In genomic region chr18:73564073-73564472, GRCh38 we compare ENCODE assay signal across 14 cellular contexts.
DNase-seq lines count a peak whose midpoint lies in the region; ATAC-seq and TF ChIP-seq lines count a peak whose summit lies in the region.
"Had no signal": no experiment of that assay in that cellular context is flagged by ENCODE, and none has a peak within 500 bp of the region (broad histone marks: within the 10 kb centered on the region; RNA-seq: fewer than 3 reads in every experiment).

No MANE protein-coding gene starts in this region.

- TF ChIP-seq CTCF in A673 (conservative IDR thresholded peaks at IDR 0.05; ENCODE audit: low read depth, low read length) (no peak), foreskin keratinocyte (conservative IDR thresholded peaks at IDR 0.05) (no peak)

- H3K9me3 Mint-ChIP-seq in activated naive CD8-positive, alpha-beta T cell treated with anti-CD3 and anti-CD28 coated beads for 36 hours = no peaks in the 10 kb centered on the region
- no peaks in the 10 kb centered on the region for H3K9me3 Mint-ChIP-seq in T-cell
- H3K9me3 Mint-ChIP-seq: brain had no signal

- no peaks in the 10 kb centered on the region for H3K4me1 Mint-ChIP-seq in activated naive CD8-positive, alpha-beta T cell treated with anti-CD3 and anti-CD28 coated beads for 36 hours
- no peaks in the 10 kb centered on the region for H3K4me1 Mint-ChIP-seq in T-cell
- H3K4me1 Mint-ChIP-seq: B cell, brain had no signal

- POLR2A ChIA-PET in A673 (lab: Charles Lee; ENCODE audit: low non-redundant PET) (no interaction called here), T-cell (lab: Charles Lee) (no interaction called here)

- intact Hi-C loops in A673 (cut with micrococcal nuclease; ENCODE audit: unreplicated experiment) = no loop called here

- H3K4me3 ChIP-seq in A673 (ENCODE audit: low read depth, low read length, poor library complexity, severe bottlenecking) = no peak overlapping the region
- H3K4me3 ChIP-seq: thoracic aorta had no signal

- no peaks in the 10 kb centered on the region for H3K4me1 ChIP-seq in A673 (ENCODE audit: insufficient read depth, low read length, poor library complexity, severe bottlenecking)
- H3K4me1 ChIP-seq in foreskin keratinocyte = peaks cover 16% of the 10 kb centered on the region
- H3K4me1 ChIP-seq: parathyroid adenoma had no signal

- CTCF ChIA-PET in A673 (lab: Charles Lee) (no interaction called here), T-cell (lab: Charles Lee) (no interaction called here)

- H3K27me3 ChIP-seq in A673 (replicated peaks; ENCODE audit: insufficient read depth, low read depth, low read length, poor library complexity) (no peaks in the 10 kb centered on the region), foreskin keratinocyte (no peaks in the 10 kb centered on the region)

- H3K27ac Mint-ChIP-seq in activated naive CD8-positive, alpha-beta T cell treated with anti-CD3 and anti-CD28 coated beads for 36 hours = no peak overlapping the region
- H3K27ac Mint-ChIP-seq in T-cell = no peak overlapping the region
- H3K27ac Mint-ChIP-seq: B cell, brain had no signal

- no peaks in the 10 kb centered on the region for H3K9me3 ChIP-seq in A673 (ENCODE audit: low read depth, low read length, poor library complexity, severe bottlenecking)
- H3K9me3 ChIP-seq: thoracic aorta had no signal

- no peaks in the 10 kb centered on the region for H3K36me3 ChIP-seq in A673 (ENCODE audit: insufficient read depth, low read length, poor library complexity, severe bottlenecking)
- H3K36me3 ChIP-seq: thoracic aorta had no signal

- ATAC-seq in foreskin keratinocyte (peak; percentile 100), HG02642 (IDR thresholded peaks at IDR 0.05; ENCODE audit: poor library complexity, unreplicated experiment) (no peak), T-cell (replicated peaks in 1 of 4) (no peak)

- no TSS peak for BruUV-seq in A673 (replicated peaks; lab: Mats Ljungman, UMichigan)

- H3K27me3 Mint-ChIP-seq in activated naive CD8-positive, alpha-beta T cell treated with anti-CD3 and anti-CD28 coated beads for 36 hours = no peaks in the 10 kb centered on the region
- no peaks in the 10 kb centered on the region for H3K27me3 Mint-ChIP-seq in T-cell
- H3K27me3 Mint-ChIP-seq: B cell had no signal

- no peaks in the 10 kb centered on the region for H3K36me3 Mint-ChIP-seq in activated naive CD8-positive, alpha-beta T cell treated with anti-CD3 and anti-CD28 coated beads for 36 hours
- no peaks in the 10 kb centered on the region for H3K36me3 Mint-ChIP-seq in T-cell
- H3K36me3 Mint-ChIP-seq: brain had no signal

- peak; percentile 40 for DNase-seq in A673 (ENCODE audit: low spot score)
- peak; percentile 52 for DNase-seq in HS-5 (ENCODE audit: low read depth)
- peak; percentile 22 for DNase-seq in amniotic stem cell (lab: John Stamatoyannopoulos, UW)
- DNase-seq in foreskin keratinocyte = peak; percentile 82 to 91
- no peak for DNase-seq in activated naive CD8-positive, alpha-beta T cell treated with anti-CD3 and anti-CD28 coated beads for 36 hours
- no peak for DNase-seq in T-cell
- no peak for DNase-seq in stimulated activated CD4-positive, alpha-beta T cell treated with anti-CD3 and anti-CD28 coated beads, Interleukin-4, amount 100 ng/mL, for 4 hours
- DNase-seq: head of caudate nucleus, NCI-H187 treated with DMSO at 0.1 percent for 48 hours had no signal

- H3K4me3 Mint-ChIP-seq in activated naive CD8-positive, alpha-beta T cell treated with anti-CD3 and anti-CD28 coated beads for 36 hours = no peak overlapping the region
- H3K4me3 Mint-ChIP-seq in T-cell = no peak overlapping the region
- H3K4me3 Mint-ChIP-seq: B cell, brain had no signal

- H3K27ac ChIP-seq in A673 (ENCODE audit: low read depth, low read length, poor library complexity, severe bottlenecking) = no peak overlapping the region
- H3K27ac ChIP-seq in foreskin keratinocyte = peak overlapping the region; percentile 58
- H3K27ac ChIP-seq: parathyroid adenoma, thoracic aorta had no signal

Comparison
In these comparisons a context has a peak if more than half of its experiments do, and no peak if none do; other contexts are left out.
1. DNase-seq: peak in A673 (single experiment), HS-5 (single experiment), amniotic stem cell (single experiment) and foreskin keratinocyte (2 of 2); none in activated naive CD8-positive, alpha-beta T cell treated with anti-CD3 and anti-CD28 coated beads for 36 hours (single experiment), T-cell (0 of 34) and stimulated activated CD4-positive, alpha-beta T cell treated with anti-CD3 and anti-CD28 coated beads, Interleukin-4, amount 100 ng/mL, for 4 hours (0 of 2).